21 cellular contexts compared by ENCODE assay signal in genomic region chr16:89103156-89103555, GRCh38. TPM values are rescaled to one million over a fixed set of nuclear protein-coding genes. Genes with fewer than 3 reads are reported as not detected.
DNase-seq lines count a peak whose midpoint lies in the region; TF ChIP-seq lines count a peak whose summit lies in the region.
"Had no signal": no experiment of that assay in that cellular context is flagged by ENCODE, and none has a peak within 500 bp of the region (broad histone marks: within the 10 kb centered on the region; RNA-seq: fewer than 3 reads in every experiment).

No MANE protein-coding gene starts in this region.

- H3K4me3 ChIP-seq in ascending aorta = no peak overlapping the region
- H3K4me3 ChIP-seq: body of pancreas, left lung, MG63 had no signal

- H3K9me3 Mint-ChIP-seq in activated CD4-positive, alpha-beta T cell treated with anti-CD3 and anti-CD28 coated beads, Interleukin-2, amount 10 ng/mL, durations not matched to agents 24 days and 14 days = no peaks in the 10 kb centered on the region
- H3K9me3 Mint-ChIP-seq in endothelial cell (ENCODE audit: unreplicated experiment) = no peaks in the 10 kb centered on the region
- H3K9me3 Mint-ChIP-seq: activated naive CD8-positive, alpha-beta T cell treated with anti-CD3 and anti-CD28 coated beads, Interleukin-2, amount 10 ng/mL, durations not matched to agents 7 days and 5 days had no signal

- H3K4me3 Mint-ChIP-seq in activated CD4-positive, alpha-beta T cell treated with anti-CD3 and anti-CD28 coated beads, Interleukin-2, amount 10 ng/mL, durations not matched to agents 24 days and 14 days = no peak overlapping the region
- H3K4me3 Mint-ChIP-seq in endothelial cell (ENCODE audit: unreplicated experiment) = peak overlapping the region; percentile 39
- H3K4me3 Mint-ChIP-seq: activated naive CD8-positive, alpha-beta T cell treated with anti-CD3 and anti-CD28 coated beads, Interleukin-2, amount 10 ng/mL, durations not matched to agents 7 days and 5 days; B cell had no signal

- TF ChIP-seq CTCF in endothelial cell (IDR thresholded peaks at IDR 0.05; ENCODE audit: unreplicated experiment) (no peak), ascending aorta (IDR thresholded peaks at IDR 0.05) (no peak)

- no peaks in the 10 kb centered on the region for H3K4me1 ChIP-seq in ascending aorta

- no peaks in the 10 kb centered on the region for H3K27me3 Mint-ChIP-seq in activated CD4-positive, alpha-beta T cell treated with anti-CD3 and anti-CD28 coated beads, Interleukin-2, amount 10 ng/mL, durations not matched to agents 24 days and 14 days
- H3K27me3 Mint-ChIP-seq in endothelial cell (ENCODE audit: unreplicated experiment) = no peaks in the 10 kb centered on the region
- H3K27me3 Mint-ChIP-seq: activated naive CD8-positive, alpha-beta T cell treated with anti-CD3 and anti-CD28 coated beads, Interleukin-2, amount 10 ng/mL, durations not matched to agents 7 days and 5 days; B cell had no signal

- H3K4me1 Mint-ChIP-seq in activated CD4-positive, alpha-beta T cell treated with anti-CD3 and anti-CD28 coated beads, Interleukin-2, amount 10 ng/mL, durations not matched to agents 24 days and 14 days = peaks cover 28% of the 10 kb centered on the region
- H3K4me1 Mint-ChIP-seq in endothelial cell (ENCODE audit: unreplicated experiment) = no peaks in the 10 kb centered on the region

- H3K9me3 ChIP-seq in ascending aorta = no peaks in the 10 kb centered on the region
- H3K9me3 ChIP-seq: body of pancreas, left lung, MG63, neutrophil had no signal

- peak overlapping the region; percentile 16 for H3K27ac Mint-ChIP-seq in activated CD4-positive, alpha-beta T cell treated with anti-CD3 and anti-CD28 coated beads, Interleukin-2, amount 10 ng/mL, durations not matched to agents 24 days and 14 days
- no peak overlapping the region for H3K27ac Mint-ChIP-seq in endothelial cell (ENCODE audit: unreplicated experiment)
- H3K27ac Mint-ChIP-seq: activated naive CD8-positive, alpha-beta T cell treated with anti-CD3 and anti-CD28 coated beads, Interleukin-2, amount 10 ng/mL, durations not matched to agents 7 days and 5 days; B cell had no signal

- intact Hi-C loops in activated CD4-positive, alpha-beta T cell treated with anti-CD3 and anti-CD28 coated beads, Interleukin-2, amount 10 ng/mL, durations not matched to agents 24 days and 14 days (cut with micrococcal nuclease) = no loop called here
- intact Hi-C loops in posterior vena cava (cut with DNase I) = no loop called here
- intact Hi-C loops in ascending aorta (cut with DNase I) = no loop called here

- peaks cover 58 to 74% of the 10 kb centered on the region in 2 donors for H3K36me3 ChIP-seq in ascending aorta

- no peak overlapping the region for H3K27ac ChIP-seq in ascending aorta
- H3K27ac ChIP-seq: body of pancreas, left lung, neutrophil had no signal

- no peak for DNase-seq in activated CD4-positive, alpha-beta T cell treated with anti-CD3 and anti-CD28 coated beads, Interleukin-2, amount 10 ng/mL, durations not matched to agents 24 days and 14 days
- no peak for DNase-seq in activated CD4-positive, alpha-beta T cell treated with anti-CD3 and anti-CD28 coated beads for 4 hours
- DNase-seq in HuH-7 (ENCODE audit: low spot score) (peak; percentile 96), endothelial cell (ENCODE audit: low spot score) (no peak), posterior vena cava (ENCODE audit: low spot score) (peak; percentile 45), ascending aorta (ENCODE audit: low spot score in 2 of 2) (no peak), GM19240 (ENCODE audit: insufficient read length, low spot score) (no peak), kidney glomerular epithelial cell (lab: John Stamatoyannopoulos, UW) (no peak)
- DNase-seq: activated naive CD8-positive, alpha-beta T cell treated with anti-CD3 and anti-CD28 coated beads, Interleukin-2, amount 10 ng/mL, durations not matched to agents 7 days and 5 days; activated T-cell treated with anti-CD3 and anti-CD28 coated beads, Interleukin-2, amount 50 U/mL, for 1 hour; body of pancreas; Calu3; IMR-90; MG63; midbrain; NCI-H1436; NCI-H524; SW 1271 had no signal

- no peaks in the 10 kb centered on the region for H3K27me3 ChIP-seq in ascending aorta
- H3K27me3 ChIP-seq: body of pancreas, left lung, MG63, neutrophil had no signal

- peaks cover 57% of the 10 kb centered on the region for H3K36me3 Mint-ChIP-seq in activated CD4-positive, alpha-beta T cell treated with anti-CD3 and anti-CD28 coated beads, Interleukin-2, amount 10 ng/mL, durations not matched to agents 24 days and 14 days (ENCODE audit: low read depth)
- peaks cover 32% of the 10 kb centered on the region for H3K36me3 Mint-ChIP-seq in endothelial cell (ENCODE audit: low read depth, unreplicated experiment)

RNA-seq across cellular contexts. Expression of gene ACSF3, which starts 9.5 kb away (rescaled TPM):
- total RNA-seq in activated CD4-positive, alpha-beta T cell treated with anti-CD3 and anti-CD28 coated beads, Interleukin-2, amount 10 ng/mL, durations not matched to agents 24 days and 14 days = 41.1 and 41.6 TPM in 2 replicates
- total RNA-seq in endothelial cell (ENCODE audit: unreplicated experiment) (28.2 TPM), posterior vena cava (10 to 100 TPM; 19.1 to 21.4 TPM), ascending aorta (5.2 TPM)

Comparison
In these comparisons a context has a peak if more than half of its experiments do, and no peak if none do; other contexts are left out.
1. DNase-seq: peak in HuH-7 (single experiment) and posterior vena cava (single experiment); none in activated CD4-positive, alpha-beta T cell treated with anti-CD3 and anti-CD28 coated beads, Interleukin-2, amount 10 ng/mL, durations not matched to agents 24 days and 14 days (single experiment), activated CD4-positive, alpha-beta T cell treated with anti-CD3 and anti-CD28 coated beads for 4 hours (0 of 2), endothelial cell (single experiment), ascending aorta (0 of 2), GM19240 (single experiment) and kidney glomerular epithelial cell (single experiment).